21 cellular contexts compared by ENCODE assay signal in genomic region chr18:24010673-24011072, GRCh38. TPM values are rescaled to one million over a fixed set of nuclear protein-coding genes. Genes with fewer than 3 reads are reported as not detected.
DNase-seq lines count a peak whose midpoint lies in the region; ATAC-seq and TF ChIP-seq lines count a peak whose summit lies in the region.
"Had no signal": no experiment of that assay in that cellular context is flagged by ENCODE, and none has a peak within 500 bp of the region (broad histone marks: within the 10 kb centered on the region; RNA-seq: fewer than 3 reads in every experiment).

No MANE protein-coding gene starts in this region.

- no peaks in the 10 kb centered on the region for H3K36me3 Mint-ChIP-seq in stimulated activated naive CD8-positive, alpha-beta T cell treated with anti-CD3 and anti-CD28 coated beads, Interleukin-15, Interleukin-2, amounts not matched to agents 100 ng/mL and 50 ng/mL, for 24 hours (ENCODE audit: low read depth)
- H3K36me3 Mint-ChIP-seq in central memory CD8-positive, alpha-beta T cell (ENCODE audit: insufficient read depth): peaks cover 12% of the 10 kb centered on the region

- H3K27me3 Mint-ChIP-seq in stimulated activated naive CD8-positive, alpha-beta T cell treated with anti-CD3 and anti-CD28 coated beads, Interleukin-15, Interleukin-2, amounts not matched to agents 100 ng/mL and 50 ng/mL, for 24 hours: no peaks in the 10 kb centered on the region
- no peaks in the 10 kb centered on the region for H3K27me3 Mint-ChIP-seq in central memory CD8-positive, alpha-beta T cell

- WGBS in body of pancreas, 2 donors: 70 to 81% methylated on average over 7 of the region's 7 CpGs

- H3K27ac Mint-ChIP-seq in stimulated activated naive CD8-positive, alpha-beta T cell treated with anti-CD3 and anti-CD28 coated beads, Interleukin-15, Interleukin-2, amounts not matched to agents 100 ng/mL and 50 ng/mL, for 24 hours: peak overlapping the region; percentile 81
- H3K27ac Mint-ChIP-seq in central memory CD8-positive, alpha-beta T cell (ENCODE audit: low read depth): peak overlapping the region; percentile 78

- H3K27ac ChIP-seq in Peyer's patch: peak overlapping the region; percentile 4 to 69 (median 33)
- H3K27ac ChIP-seq in body of pancreas: no peak overlapping the region
- H3K27ac ChIP-seq: ovary, uterus had no signal

- intact Hi-C loops in body of pancreas (cut with DNase I): no loop called here

- H3K36me3 ChIP-seq in Peyer's patch (no peaks in the 10 kb centered on the region), body of pancreas (replicated peaks in 1 of 2; ENCODE audit: insufficient read depth in 1 of 2, low read depth in 2 of 2) (no peaks in the 10 kb centered on the region)
- H3K36me3 ChIP-seq: ovary, uterus had no signal

- no peak for DNase-seq in stimulated activated naive CD8-positive, alpha-beta T cell treated with anti-CD3 and anti-CD28 coated beads, Interleukin-15, Interleukin-2, amounts not matched to agents 100 U/mL and 50 U/mL, for 24 hours
- DNase-seq in Peyer's patch (no peak), HT-29 (ENCODE audit: low spot score) (no peak), body of pancreas (no peak), NCI-H2107 (lab: John Stamatoyannopoulos, UW) (no peak), midbrain (lab: John Stamatoyannopoulos, UW) (no peak)
- no peak for DNase-seq in central memory CD8-positive, alpha-beta T cell (ENCODE audit: low spot score in 2 of 2)
- DNase-seq: aorta; Calu3; cerebellar nuclear complex; effector CD4-positive, alpha-beta T cell; head of caudate nucleus; KG1; NCI-H1092 treated with DMSO at 0.1 percent for 48 hours; NCI-H774; ovary; SK-N-SH; uterus had no signal

- TF ChIP-seq POLR2A in Peyer's patch (IDR thresholded peaks at IDR 0.05) (no peak), body of pancreas (IDR thresholded peaks at IDR 0.05) (no peak)

- TF ChIP-seq CTCF in Peyer's patch (IDR thresholded peaks at IDR 0.05): no peak
- no peak for TF ChIP-seq CTCF in body of pancreas (IDR thresholded peaks at IDR 0.05)

- H3K4me1 ChIP-seq in Peyer's patch: peaks cover 0 to 17% (median 6%) of the 10 kb centered on the region in 4 donors
- H3K4me1 ChIP-seq in body of pancreas: peaks cover 6% of the 10 kb centered on the region

- ATAC-seq in stimulated activated naive CD8-positive, alpha-beta T cell treated with anti-CD3 and anti-CD28 coated beads, Interleukin-15, Interleukin-2, amounts not matched to agents 100 U/mL and 50 U/mL, for 24 hours: no peak
- no peak for ATAC-seq in central memory CD8-positive, alpha-beta T cell (replicated peaks; ENCODE audit: extremely low read depth, poor library complexity, severe bottlenecking)
- ATAC-seq in body of pancreas: no peak
- ATAC-seq: Panc1, sciatic nerve had no signal

- H3K4me3 ChIP-seq in Peyer's patch (no peak overlapping the region), body of pancreas (no peak overlapping the region)
- H3K4me3 ChIP-seq: ovary, uterus had no signal

- H3K4me1 Mint-ChIP-seq in stimulated activated naive CD8-positive, alpha-beta T cell treated with anti-CD3 and anti-CD28 coated beads, Interleukin-15, Interleukin-2, amounts not matched to agents 100 ng/mL and 50 ng/mL, for 24 hours (ENCODE audit: low read depth): peaks cover 67% of the 10 kb centered on the region
- H3K4me1 Mint-ChIP-seq in central memory CD8-positive, alpha-beta T cell: peaks cover 53% of the 10 kb centered on the region

- H3K4me3 Mint-ChIP-seq in stimulated activated naive CD8-positive, alpha-beta T cell treated with anti-CD3 and anti-CD28 coated beads, Interleukin-15, Interleukin-2, amounts not matched to agents 100 ng/mL and 50 ng/mL, for 24 hours: no peak overlapping the region
- H3K4me3 Mint-ChIP-seq in central memory CD8-positive, alpha-beta T cell: peak overlapping the region; percentile 75

- H3K27me3 ChIP-seq in Peyer's patch (no peaks in the 10 kb centered on the region), body of pancreas (no peaks in the 10 kb centered on the region)
- H3K27me3 ChIP-seq: ovary, uterus had no signal

- H3K9me3 ChIP-seq in Peyer's patch (no peaks in the 10 kb centered on the region), body of pancreas (no peaks in the 10 kb centered on the region)
- H3K9me3 ChIP-seq: ovary, SK-N-SH, uterus had no signal

- no peaks in the 10 kb centered on the region for H3K9me3 Mint-ChIP-seq in stimulated activated naive CD8-positive, alpha-beta T cell treated with anti-CD3 and anti-CD28 coated beads, Interleukin-15, Interleukin-2, amounts not matched to agents 100 ng/mL and 50 ng/mL, for 24 hours
- H3K9me3 Mint-ChIP-seq in central memory CD8-positive, alpha-beta T cell: no peaks in the 10 kb centered on the region

RNA-seq across cellular contexts. Expression of gene TTC39C, which starts 3.9 kb away (rescaled TPM):
- total RNA-seq in Peyer's patch (10 to 100 TPM; 11.0 to 32.2 (median 14.2) TPM), body of pancreas (10 to 100 TPM; 20.1 to 21.8 TPM)
- total RNA-seq in HT-29 (2014; rRNA removed; shearing (Covaris generic)): 7.2 and 7.6 TPM in 2 replicates

Comparison
In these comparisons a context has a peak if more than half of its experiments do, and no peak if none do; other contexts are left out.
1. H3K27ac ChIP-seq: peak in Peyer's patch (4 of 4); none in body of pancreas (0 of 4).